ENCODE assay signal across 6 cellular contexts in genomic region chr1:215807218-215807617, GRCh38.
"Had no signal": no experiment of that assay in that cellular context is flagged by ENCODE, and none has a peak within 500 bp of the region (broad histone marks: within the 10 kb centered on the region; RNA-seq: fewer than 3 reads in every experiment).

No MANE protein-coding gene starts in this region.

- ATAC-seq: GM23338 had no signal

- FAIRE-seq: H1, H54 had no signal

- H3K27ac ChIP-seq: HL-60 had no signal

- H3K4me2 ChIP-seq: GM23338 had no signal

- H2AFZ ChIP-seq: GM23338 had no signal

- H3K4me3 ChIP-seq: GM23338 had no signal

- DNase-seq: H9, KG1 had no signal
